ENCODE assay signal across 10 cellular contexts in the genomic region with DNA sequence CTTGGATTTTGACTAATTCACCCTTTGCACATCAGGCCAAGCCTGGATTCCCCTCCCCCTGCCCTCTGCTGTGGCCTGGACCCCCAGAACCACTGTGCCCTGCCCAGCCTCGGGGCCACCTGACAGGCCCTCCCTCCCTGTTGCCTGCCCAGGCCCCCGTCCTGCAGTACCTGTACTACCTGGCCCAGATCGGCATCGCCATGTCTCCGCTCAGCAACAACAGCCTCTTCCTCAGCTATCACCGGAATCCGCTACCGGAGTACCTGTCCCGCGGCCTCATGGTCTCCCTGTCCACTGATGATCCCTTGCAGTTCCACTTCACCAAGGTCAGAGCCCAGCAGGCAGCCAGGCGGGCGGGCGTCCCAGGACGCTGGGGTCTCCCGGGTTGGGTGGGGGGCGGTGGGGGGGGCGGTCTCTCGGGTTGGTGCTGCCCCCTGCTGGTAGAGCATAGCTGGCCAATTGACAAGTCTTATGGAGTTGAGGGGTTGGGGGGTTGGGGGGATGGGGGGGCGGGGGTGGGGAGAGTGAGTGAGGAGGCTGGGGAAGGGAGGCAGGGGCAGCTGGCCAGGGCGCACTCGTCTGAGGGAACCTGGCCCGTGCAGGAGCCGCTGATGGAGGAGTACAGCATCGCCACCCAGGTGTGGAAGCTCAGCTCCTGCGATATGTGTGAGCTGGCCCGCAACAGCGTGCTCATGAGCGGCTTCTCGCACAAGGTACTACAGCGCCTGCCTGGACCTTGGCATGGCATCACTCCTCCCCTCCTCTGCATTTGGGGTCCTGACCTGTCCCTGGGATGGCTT. TPM values are rescaled to one million over a fixed set of nuclear protein-coding genes. Genes with fewer than 3 reads are reported as not detected.
DNase-seq lines count a peak whose midpoint lies in the region; ATAC-seq and TF ChIP-seq lines count a peak whose summit lies in the region.
"Had no signal": no experiment of that assay in that cellular context is flagged by ENCODE, and none has a peak within 500 bp of the region (broad histone marks: within the 10 kb centered on the region; RNA-seq: fewer than 3 reads in every experiment).

No MANE protein-coding gene starts in this region.

- CTCF ChIA-PET in activated CD4-positive, alpha-beta T cell treated with anti-CD3 and anti-CD28 coated beads for 36 hours (lab: Charles Lee), result interaction anchor here (0.7 to 15.1 kb wide), 10 partner anchors 10 to 131 kb away, joined by 3 to 190 read pairs (median 6); a partner anchor contains a TSS

- H3K4me3 Mint-ChIP-seq in activated CD4-positive, alpha-beta T cell treated with anti-CD3 and anti-CD28 coated beads for 36 hours, result no peak overlapping the region

- POLR2A ChIA-PET in activated CD4-positive, alpha-beta T cell treated with anti-CD3 and anti-CD28 coated beads for 36 hours (lab: Charles Lee), result interaction anchor here (2.1 kb wide), 1 partner anchor 84 kb away, joined by 7 read pairs; no protein-coding TSS in a partner anchor

- no peak overlapping the region for H3K27ac Mint-ChIP-seq in activated CD4-positive, alpha-beta T cell treated with anti-CD3 and anti-CD28 coated beads for 36 hours

- H3K9me3 Mint-ChIP-seq in activated CD4-positive, alpha-beta T cell treated with anti-CD3 and anti-CD28 coated beads for 36 hours (ENCODE audit: low read depth), result no peaks in the 10 kb centered on the region
- H3K9me3 Mint-ChIP-seq: activated naive CD4-positive, alpha-beta T cell treated with anti-CD3 and anti-CD28 coated beads, Interleukin-2, amount 50 U/mL, for 72 hours had no signal

- peak; percentile 66 for DNase-seq in activated CD4-positive, alpha-beta T cell treated with anti-CD3 and anti-CD28 coated beads for 36 hours
- DNase-seq in activated CD4-positive, alpha-beta T cell treated with anti-CD3 and anti-CD28 coated beads for 1 hour, result no peak
- peak; percentile 51 for DNase-seq in activated CD4-positive, CD25-positive, alpha-beta regulatory T cell treated with anti-CD3 and anti-CD28 coated beads, Interleukin-2, amount 50 U/mL, for 72 hours
- DNase-seq in fibroblast of mammary gland (ENCODE audit: low read depth), result no peak
- peak; percentile 70 for DNase-seq in stimulated activated CD8-positive, alpha-beta memory T cell treated with anti-CD3 and anti-CD28 coated beads, Interleukin-4, amount 100 ng/mL, for 48 hours
- DNase-seq in NCI-H2029 treated with DMSO at 0.1 percent for 48 hours (lab: John Stamatoyannopoulos, UW), result no peak
- no peak for DNase-seq in NCI-H748 (lab: John Stamatoyannopoulos, UW; ENCODE audit: unreplicated experiment)
- DNase-seq: AML-193 had no signal

- H3K27me3 Mint-ChIP-seq in activated CD4-positive, alpha-beta T cell treated with anti-CD3 and anti-CD28 coated beads for 36 hours, result no peaks in the 10 kb centered on the region

- H3K36me3 Mint-ChIP-seq in activated CD4-positive, alpha-beta T cell treated with anti-CD3 and anti-CD28 coated beads for 36 hours (ENCODE audit: low read depth), result peaks cover 36% of the 10 kb centered on the region
- H3K36me3 Mint-ChIP-seq: activated naive CD4-positive, alpha-beta T cell treated with anti-CD3 and anti-CD28 coated beads, Interleukin-2, amount 50 U/mL, for 72 hours had no signal

- no peak overlapping the region for H3K4me3 ChIP-seq in fibroblast of mammary gland (ENCODE audit: control insufficient read depth, low read depth, low read length)

- intact Hi-C loops in activated CD4-positive, alpha-beta T cell treated with anti-CD3 and anti-CD28 coated beads for 36 hours (cut with DNase I, micrococcal nuclease), result loop anchor here in 1 of 2 experiments (1.0 kb wide), 1 partner anchor 84 kb away; no protein-coding TSS in a partner anchor

- H3K4me1 Mint-ChIP-seq in activated CD4-positive, alpha-beta T cell treated with anti-CD3 and anti-CD28 coated beads for 36 hours, result peaks cover 14% of the 10 kb centered on the region

- TF ChIP-seq CTCF in fibroblast of mammary gland (conservative IDR thresholded peaks at IDR 0.05; ENCODE audit: control insufficient read depth, insufficient read depth, low read depth, low read length), result peak; percentile 5

- ATAC-seq in activated CD4-positive, alpha-beta T cell treated with anti-CD3 and anti-CD28 coated beads for 36 hours, result no peak
- ATAC-seq in GM19023 (IDR thresholded peaks at IDR 0.05; ENCODE audit: unreplicated experiment), result no peak
- ATAC-seq: activated naive CD4-positive, alpha-beta T cell treated with anti-CD3 and anti-CD28 coated beads, Interleukin-2, amount 50 U/mL, for 72 hours had no signal

RNA-seq across cellular contexts. Expression of a gene that starts 10.6 kb away (rescaled TPM):
- 10 to 100 TPM; 73.5 to 99.5 TPM for total RNA-seq in activated CD4-positive, alpha-beta T cell treated with anti-CD3 and anti-CD28 coated beads for 36 hours

RNA-seq across cellular contexts. Expression of a gene that starts 10.9 kb away (rescaled TPM):
- total RNA-seq in activated CD4-positive, alpha-beta T cell treated with anti-CD3 and anti-CD28 coated beads for 36 hours, result under 1 TPM; 0.26 to 0.64 TPM

RNA-seq across cellular contexts. Expression of a gene that starts 25.6 kb away (rescaled TPM):
- 10 to 100 TPM; 18.1 to 20.6 TPM for total RNA-seq in activated CD4-positive, alpha-beta T cell treated with anti-CD3 and anti-CD28 coated beads for 36 hours

RNA-seq across cellular contexts. Expression of a gene that starts 37.6 kb away (rescaled TPM):
- total RNA-seq in activated CD4-positive, alpha-beta T cell treated with anti-CD3 and anti-CD28 coated beads for 36 hours, result 10 to 100 TPM; 18.7 to 23.9 TPM

RNA-seq across cellular contexts. Expression of a gene that starts 57.3 kb away (rescaled TPM):
- total RNA-seq in activated CD4-positive, alpha-beta T cell treated with anti-CD3 and anti-CD28 coated beads for 36 hours, result 100 to 1,000 TPM in 1 of 2 experiments, 10 to 100 TPM in 1; 94.0 to 116 TPM

Comparison
In these comparisons a context has a peak if more than half of its experiments do, and no peak if none do; other contexts are left out.
1. DNase-seq: peak in activated CD4-positive, alpha-beta T cell treated with anti-CD3 and anti-CD28 coated beads for 36 hours (single experiment), activated CD4-positive, CD25-positive, alpha-beta regulatory T cell treated with anti-CD3 and anti-CD28 coated beads, Interleukin-2, amount 50 U/mL, for 72 hours (single experiment) and stimulated activated CD8-positive, alpha-beta memory T cell treated with anti-CD3 and anti-CD28 coated beads, Interleukin-4, amount 100 ng/mL, for 48 hours (single experiment); none in activated CD4-positive, alpha-beta T cell treated with anti-CD3 and anti-CD28 coated beads for 1 hour (single experiment), fibroblast of mammary gland (single experiment), NCI-H2029 treated with DMSO at 0.1 percent for 48 hours (single experiment) and NCI-H748 (single experiment).